ENCODE assay signal across 1 cellular context in genomic region chr1:6052543-6053205, GRCh38.
TF ChIP-seq lines count a peak whose summit lies in the region.

No MANE protein-coding gene starts in this region.

TF ChIP-seq in K562, 482 proteins besides CTCF, POLR2A, EP300 and RAD21 (continued from another document and continues in another):
- TF ChIP-seq ZBTB2 (IDR thresholded peaks at IDR 0.05) (no peak), MEF2D (tag; conservative IDR thresholded peaks at IDR 0.05; ENCODE audit: low read depth) (peak; percentile 17; the same call in 1 of the 2 replicates), SOX6 (IDR thresholded peaks at IDR 0.05) (no peak), STAT5B (CRISPR knock-in tag; IDR thresholded peaks at IDR 0.05) (no peak), PRMT5 (CRISPR knock-in tag; IDR thresholded peaks at IDR 0.05) (peak; percentile 88), PBX2 (CRISPR knock-in tag; IDR thresholded peaks at IDR 0.05; ENCODE audit: low read depth) (no peak), PBX2 (tag; conservative IDR thresholded peaks at IDR 0.05; ENCODE audit: low read depth) (peak; percentile 86), NFATC3 (IDR thresholded peaks at IDR 0.05) (no peak), TFAP4 (CRISPR knock-in tag; IDR thresholded peaks at IDR 0.05; ENCODE audit: borderline replicate concordance) (no peak), BCOR (IDR thresholded peaks at IDR 0.05) (no peak), ZBTB12 (CRISPR knock-in tag; IDR thresholded peaks at IDR 0.05) (no peak), VEZF1 (CRISPR knock-in tag; IDR thresholded peaks at IDR 0.05) (peak; percentile 38; the same call in 1 of the 2 replicates), RAD51 (IDR thresholded peaks at IDR 0.05; ENCODE audit: borderline replicate concordance, low read depth) (no peak), RFX5 (IDR thresholded peaks at IDR 0.05; ENCODE audit: low read depth, low read length) (no peak), PHF20 (IDR thresholded peaks at IDR 0.05; ENCODE audit: partially characterized antibody) (no peak), NR0B1 (IDR thresholded peaks at IDR 0.05; ENCODE audit: partially characterized antibody) (no peak), WHSC1 (IDR thresholded peaks at IDR 0.05; ENCODE audit: low read length) (no peak), BRF1 (IDR thresholded peaks at IDR 0.05; ENCODE audit: borderline replicate concordance, extremely low read depth, insufficient read length) (no peak), SNIP1 (IDR thresholded peaks at IDR 0.05; ENCODE audit: low read depth) (no peak), SP1 (CRISPR knock-in tag; IDR thresholded peaks at IDR 0.05) (no peak), TEAD4 (IDR thresholded peaks at IDR 0.05; ENCODE audit: low read length) (no peak), TEAD4 (CRISPR knock-in tag; IDR thresholded peaks at IDR 0.05; ENCODE audit: borderline replicate concordance) (no peak), ILK (tag; IDR thresholded peaks at IDR 0.05; ENCODE audit: borderline replicate concordance, low read depth) (no peak), ZFP30 (CRISPR knock-in tag; IDR thresholded peaks at IDR 0.05; ENCODE audit: borderline replicate concordance) (no peak), FOXJ2 (tag; IDR thresholded peaks at IDR 0.05) (0 out of 2 replicates have a peak, but pooled peaks have one; percentile 38), ZBED1 (IDR thresholded peaks at IDR 0.05) (no peak), SNRNP70 (optimal IDR thresholded peaks at IDR 0.05; ENCODE audit: low read depth, low read length) (no peak), TBL1XR1 (IDR thresholded peaks at IDR 0.05; ENCODE audit: low read length in 2 of 2) (no peak), KAT7 (CRISPR knock-in tag; IDR thresholded peaks at IDR 0.05; ENCODE audit: borderline replicate concordance) (no peak), COPS2 (conservative IDR thresholded peaks at IDR 0.05) (no peak), CHD1 (IDR thresholded peaks at IDR 0.05; ENCODE audit: low read length) (no peak), ZNF449 (CRISPR knock-in tag; IDR thresholded peaks at IDR 0.05) (no peak), ARNT (IDR thresholded peaks at IDR 0.05) (no peak), ZNF197 (CRISPR knock-in tag; IDR thresholded peaks at IDR 0.05; ENCODE audit: low read depth) (peak; percentile 84; the same call in 1 of the 2 replicates), ZHX1 (conservative IDR thresholded peaks at IDR 0.05; ENCODE audit: low read length) (no peak), FOXJ3 (CRISPR knock-in tag; IDR thresholded peaks at IDR 0.05) (0 out of 2 replicates have a peak, but pooled peaks have one; percentile 32), ARID3A (IDR thresholded peaks at IDR 0.05; ENCODE audit: borderline replicate concordance, low read depth, low read length) (no peak), CHD2 (IDR thresholded peaks at IDR 0.05; ENCODE audit: low read depth, low read length) (no peak), ERF (CRISPR knock-in tag; IDR thresholded peaks at IDR 0.05) (no peak), SAP30 (IDR thresholded peaks at IDR 0.05; ENCODE audit: borderline replicate concordance, insufficient read depth, low read depth, low read length, poor library complexity, severe bottlenecking) (no peak), THAP12 (CRISPR knock-in tag; IDR thresholded peaks at IDR 0.05) (no peak), ZNF79 (CRISPR knock-in tag; IDR thresholded peaks at IDR 0.05; ENCODE audit: low read depth) (0 out of 2 replicates have a peak, but pooled peaks have one; percentile 7), TAF9B (IDR thresholded peaks at IDR 0.05; ENCODE audit: partially characterized antibody) (no peak), ZC3H8 (IDR thresholded peaks at IDR 0.05) (no peak), ETV6 (IDR thresholded peaks at IDR 0.05; ENCODE audit: borderline replicate concordance in 1 of 2, low read depth in 2 of 2, low read length in 1 of 2) (no peak), ETV6 (CRISPR knock-in tag; IDR thresholded peaks at IDR 0.05; ENCODE audit: borderline replicate concordance) (no peak), IRF2 (CRISPR knock-in tag; IDR thresholded peaks at IDR 0.05) (no peak), MLX (CRISPR knock-in tag; conservative IDR thresholded peaks at IDR 0.05) (no peak), ZNF274 (IDR thresholded peaks at IDR 0.05; ENCODE audit: borderline replicate concordance, low read depth, low read length) (no peak), NR2C2 (CRISPR knock-in tag; IDR thresholded peaks at IDR 0.05) (no peak), NR2C2 (tag; IDR thresholded peaks at IDR 0.05) (no peak)
